Comparison of ENCODE assay signal across 8 cellular contexts in the genomic region with DNA sequence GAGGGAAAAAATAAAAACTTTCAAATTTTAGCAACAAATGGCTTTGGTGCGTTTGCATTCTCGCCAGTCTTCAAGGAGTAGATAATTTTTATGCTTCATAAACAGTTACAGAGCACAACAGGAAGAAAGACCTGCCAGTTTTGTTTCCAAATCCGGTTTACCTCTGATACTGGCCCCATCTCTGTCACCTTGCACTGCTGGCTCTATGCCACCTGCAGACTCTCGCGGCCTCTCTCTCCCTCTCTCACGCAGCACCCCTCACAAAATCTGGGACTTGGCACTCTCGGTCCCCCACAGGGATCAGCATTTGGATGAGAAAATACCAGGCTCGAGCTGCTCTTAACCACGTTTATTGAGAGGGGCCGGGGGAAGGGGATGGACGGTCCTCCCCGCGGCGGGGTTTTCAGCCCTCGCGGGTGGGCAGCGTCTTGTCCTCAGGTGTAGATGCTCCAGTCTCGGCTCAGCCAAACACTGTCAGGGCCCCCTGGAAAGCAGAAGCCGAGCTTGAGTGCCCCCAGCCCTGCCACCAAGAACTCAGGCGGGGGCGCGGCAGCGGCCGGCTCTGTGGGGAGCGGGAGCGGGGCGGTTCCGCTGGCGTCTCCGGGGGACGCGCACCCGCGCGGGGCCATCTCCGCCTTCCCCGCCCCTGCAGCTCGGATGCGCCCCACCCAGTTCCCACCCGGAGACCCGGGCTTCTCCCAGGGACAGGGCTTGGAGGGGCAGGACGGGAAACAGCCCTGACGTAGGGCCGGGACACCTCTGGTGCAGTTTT. TPM values are rescaled to one million over a fixed set of nuclear protein-coding genes. Genes with fewer than 3 reads are reported as not detected.
A peak's percentile ranks its signal among the peaks of the same experiment; 100 is the strongest.
DNase-seq lines count a peak whose midpoint lies in the region; ATAC-seq and TF ChIP-seq lines count a peak whose summit lies in the region.
"Had no signal": no experiment of that assay in that cellular context is flagged by ENCODE, and none has a peak within 500 bp of the region (broad histone marks: within the 10 kb centered on the region; RNA-seq: fewer than 3 reads in every experiment).

No MANE protein-coding gene starts in this region.

- DNase-seq in GM12865 (ENCODE audit: low read depth) (peak; percentile 48), NCI-H69 (lab: John Stamatoyannopoulos, UW) (peak; percentile 20), esophagus muscularis mucosa (ENCODE audit: extremely low spot score) (no peak), psoas muscle (no peak), cerebellum (ENCODE audit: low spot score) (no peak), vagina (ENCODE audit: extremely low spot score in 2 of 2) (no peak)
- DNase-seq: NCI-H524 treated with DMSO at 0.1 percent for 48 hours had no signal

- H3K4me3 ChIP-seq in GM12865 (ENCODE audit: low read depth, low read length) (peak overlapping the region; percentile 34), esophagus muscularis mucosa (peak overlapping the region; percentile 28 to 43 (median 32)), psoas muscle (peak overlapping the region; percentile 53), vagina (peak overlapping the region in 1 of 2 donors; percentile 31)

- H3K9me3 ChIP-seq in esophagus muscularis mucosa, result peaks cover 0 to 10% (median 6%) of the 10 kb centered on the region in 4 donors
- H3K9me3 ChIP-seq in psoas muscle, result no peaks in the 10 kb centered on the region
- H3K9me3 ChIP-seq in vagina, result peaks cover 6% of the 10 kb centered on the region

- TF ChIP-seq CTCF in GM12865 (IDR thresholded peaks at IDR 0.05; ENCODE audit: insufficient read depth, low read depth, low read length, missing control alignments) (no peak), esophagus muscularis mucosa (IDR thresholded peaks at IDR 0.05) (no peak), psoas muscle (IDR thresholded peaks at IDR 0.05) (no peak), vagina (IDR thresholded peaks at IDR 0.05) (no peak)

- intact Hi-C loops in esophagus muscularis mucosa (cut with DNase I) (no loop called here), psoas muscle (cut with DNase I) (no loop called here), vagina (cut with DNase I) (no loop called here)

- H3K27me3 ChIP-seq in esophagus muscularis mucosa (peaks cover 0 to 66% (median 17%) of the 10 kb centered on the region in 4 donors), psoas muscle (ENCODE audit: insufficient read depth in 3 of 3, low read length in 2 of 3) (peaks cover 0 to 48% (median 12%) of the 10 kb centered on the region in 3 donors), vagina (peaks cover 6% of the 10 kb centered on the region)

- H3K27ac ChIP-seq in esophagus muscularis mucosa (replicated peaks in 1 of 4), result no peak overlapping the region
- H3K27ac ChIP-seq in psoas muscle, result no peak overlapping the region
- no peak overlapping the region for H3K27ac ChIP-seq in vagina

- TF ChIP-seq EP300 in esophagus muscularis mucosa (IDR thresholded peaks at IDR 0.05), result no peak

- H3K4me1 ChIP-seq in esophagus muscularis mucosa (peaks cover 15 to 21% (median 19%) of the 10 kb centered on the region in 4 donors), psoas muscle (peaks cover 4% of the 10 kb centered on the region), vagina (peaks cover 19% of the 10 kb centered on the region)

- ATAC-seq in psoas muscle (no peak), HG03139 (IDR thresholded peaks at IDR 0.05; ENCODE audit: unreplicated experiment) (no peak)

- H3K36me3 ChIP-seq in esophagus muscularis mucosa, result no peaks in the 10 kb centered on the region
- H3K36me3 ChIP-seq in psoas muscle (ENCODE audit: insufficient read depth in 1 of 2, low read depth in 1 of 2), result no peaks in the 10 kb centered on the region
- no peaks in the 10 kb centered on the region for H3K36me3 ChIP-seq in vagina

- TF ChIP-seq POLR2A in esophagus muscularis mucosa (IDR thresholded peaks at IDR 0.05; ENCODE audit: low read depth) (no peak), vagina (IDR thresholded peaks at IDR 0.05) (no peak)

- WGBS in esophagus muscularis mucosa, result 19% methylated on average over 6 of the region's 44 CpGs
- 1 to 3% (median 2%) methylated on average over 26 to 44 of the region's 44 CpGs for WGBS in psoas muscle, 3 donors

RNA-seq across cellular contexts. Expression of gene SCGB3A1, which starts 1.3 kb away (rescaled TPM):
- total RNA-seq in esophagus muscularis mucosa (1 to 10 TPM in 2 of 4 donors, not detected in 2; 1.9 to 2.4 TPM), psoas muscle (under 1 TPM in 1 of 4 donors, not detected in 3; 0.46 TPM), cerebellum (not detected), vagina (not detected)
- not detected for polyA plus RNA-seq in psoas muscle

RNA-seq across cellular contexts. Expression of gene FLT4, which starts 59.4 kb away (rescaled TPM):
- total RNA-seq in esophagus muscularis mucosa (10 to 100 TPM; 10.4 to 15.6 (median 11.8) TPM), psoas muscle (1 to 10 TPM; 3.3 to 7.3 (median 3.7) TPM), cerebellum (8.1 TPM), vagina (20.9 TPM)
- polyA plus RNA-seq in psoas muscle, result 1 to 10 TPM; 1.7 to 3.7 (median 2.3) TPM

Comparison
In these comparisons a context has a peak if more than half of its experiments do, and no peak if none do; other contexts are left out.
1. DNase-seq: peak in GM12865 (single experiment) and NCI-H69 (single experiment); none in esophagus muscularis mucosa (single experiment), psoas muscle (0 of 2), cerebellum (single experiment) and vagina (0 of 2).